In the genomic region with DNA sequence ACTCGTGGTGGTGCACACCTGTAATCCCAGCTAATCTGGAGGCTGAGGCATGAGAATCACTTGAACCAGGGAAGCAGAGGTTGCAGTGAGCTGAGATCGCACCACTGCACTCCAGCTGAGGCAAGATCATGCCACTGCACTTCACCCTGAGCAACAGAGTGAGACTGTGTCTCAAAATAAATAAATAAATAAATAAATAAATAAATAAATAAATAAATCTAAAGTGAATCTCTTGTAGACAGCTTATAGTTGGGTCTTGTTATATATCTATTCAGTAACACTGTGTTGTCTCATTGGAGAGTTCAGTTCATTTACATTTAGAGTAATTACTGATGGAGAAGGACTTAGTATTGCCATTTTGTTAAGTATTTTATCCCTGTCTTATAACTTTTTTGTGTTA, we compare ENCODE assay signal across 29 cellular contexts.
A peak's percentile ranks its signal among the peaks of the same experiment; 100 is the strongest.
DNase-seq lines count a peak whose midpoint lies in the region; ATAC-seq, FAIRE-seq and TF ChIP-seq lines count a peak whose summit lies in the region.
"Had no signal": no experiment of that assay in that cellular context is flagged by ENCODE, and none has a peak within 500 bp of the region (broad histone marks: within the 10 kb centered on the region; RNA-seq: fewer than 3 reads in every experiment).

No MANE protein-coding gene starts in this region.

- TF ChIP-seq EP300 in A549 (IDR thresholded peaks at IDR 0.05) = no peak

- no peaks in the 10 kb centered on the region for H3K36me3 ChIP-seq in HEK293 (ENCODE audit: control insufficient read depth in 2 of 2, insufficient read depth in 1 of 2, low read length in 2 of 2)
- H3K36me3 ChIP-seq: BE2C; BLaER1; BLaER1 treated with 17β-estradiol and CSF1 and Interleukin-3, amounts not matched to agents 10 nM and 100 nM had no signal

- 0% methylated on average over 2 of the region's 2 CpGs for WGBS in A549 (ENCODE audit: missing lambda C conversion rate)

- no peak for TF ChIP-seq POLR2A in A549 (IDR thresholded peaks at IDR 0.05; ENCODE audit: low read length)

- no peak for DNase-seq in A549 (ENCODE audit: low read depth in 1 of 2, low spot score in 1 of 2)
- DNase-seq: 8988T; ACHN; AML-193; BE2C; C1 segment of cervical spinal cord; Caco-2; Calu3; CD4-positive, alpha-beta memory T cell; CD4-positive, alpha-beta T cell; CD4-positive, CD25-positive, alpha-beta regulatory T cell; CD8-positive, alpha-beta memory T cell; CD8-positive, alpha-beta T cell; COR-L47; DMS 273 treated with DMSO at 0.1 percent for 48 hours; DMS153; DMS53; DMS79; DMS79 treated with DMSO at 0.1 percent for 48 hours; DND-41; EL had no signal

- H3K9me3 ChIP-seq in A549 = no peaks in the 10 kb centered on the region
- no peaks in the 10 kb centered on the region for H3K9me3 ChIP-seq in HEK293 (ENCODE audit: control insufficient read depth, insufficient read depth, low read depth, low read length)
- H3K9me3 ChIP-seq: BE2C, BLaER1, Caco-2 had no signal

- ATAC-seq in A549 = no peak
- ATAC-seq in HG03139 (IDR thresholded peaks at IDR 0.05; ENCODE audit: unreplicated experiment) = no peak
- ATAC-seq in HG02588 (IDR thresholded peaks at IDR 0.05; ENCODE audit: unreplicated experiment) = no peak
- ATAC-seq: CD8-positive, alpha-beta T cell had no signal

- H3K4me1 ChIP-seq in A549 (no peaks in the 10 kb centered on the region), HEK293 (ENCODE audit: control insufficient read depth, insufficient read depth, low read length) (no peaks in the 10 kb centered on the region)
- H3K4me1 ChIP-seq: BE2C; BLaER1; BLaER1 treated with 17β-estradiol and CSF1 and Interleukin-3, amounts not matched to agents 10 nM and 100 nM; Caco-2 had no signal

- H3K27ac ChIP-seq in A549 (no peak overlapping the region), HEK293 (ENCODE audit: extremely low read depth, low read depth, low read length) (no peak overlapping the region)
- H3K27ac ChIP-seq: 22Rv1; BLaER1; BLaER1 treated with 17β-estradiol and CSF1 and Interleukin-3, amounts not matched to agents 10 nM and 100 nM; C4-2B had no signal

- H3K4me2 ChIP-seq in A549 = no peak overlapping the region
- H3K4me2 ChIP-seq: BLaER1; BLaER1 treated with 17β-estradiol and CSF1 and Interleukin-3, amounts not matched to agents 10 nM and 100 nM had no signal

- CTCF ChIA-PET in A549 (lab: Yijun Ruan, JAX) (no interaction called here), HEK293 (lab: Yijun Ruan, JAX) (interaction anchor here (0.6 kb wide), 1 partner anchor 74 kb away, joined by 4 read pairs; no protein-coding TSS in a partner anchor)

- FAIRE-seq in A549 (lab: Jason Lieb, UNC) = no peak
- FAIRE-seq: D721Med had no signal

- no peak for TF ChIP-seq RAD21 in A549 (conservative IDR thresholded peaks at IDR 0.05 in 1 of 2, IDR thresholded peaks at IDR 0.05 in 1 of 2)

- TF ChIP-seq CTCF in A549 (IDR thresholded peaks at IDR 0.05) (no peak), HEK293 (tag by site-specific recombination; IDR thresholded peaks at IDR 0.05) (no peak)

- H3K4me3 ChIP-seq in A549 (no peak overlapping the region), HEK293 (ENCODE audit: low read depth, low read length) (no peak overlapping the region)
- H3K4me3 ChIP-seq: BLaER1; BLaER1 treated with 17β-estradiol and CSF1 and Interleukin-3, amounts not matched to agents 10 nM and 100 nM had no signal

- POLR2A ChIA-PET in A549 (lab: Yijun Ruan, JAX) = no interaction called here
- POLR2A ChIA-PET in HEK293 (lab: Yijun Ruan, JAX) = no interaction called here

TF ChIP-seq in A549, 52 proteins besides CTCF, POLR2A, EP300 and RAD21:
- TF ChIP-seq, protein P1, sequence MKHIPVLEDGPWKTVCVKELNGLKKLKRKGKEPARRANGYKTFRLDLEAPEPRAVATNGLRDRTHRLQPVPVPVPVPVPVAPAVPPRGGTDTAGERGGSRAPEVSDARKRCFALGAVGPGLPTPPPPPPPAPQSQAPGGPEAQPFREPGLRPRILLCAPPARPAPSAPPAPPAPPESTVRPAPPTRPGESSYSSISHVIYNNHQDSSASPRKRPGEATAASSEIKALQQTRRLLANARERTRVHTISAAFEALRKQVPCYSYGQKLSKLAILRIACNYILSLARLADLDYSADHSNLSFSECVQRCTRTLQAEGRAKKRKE (CRISPR knock-in tag; IDR thresholded peaks at IDR 0.05; ENCODE audit: low read depth) = no peak
- no peak for TF ChIP-seq FOSB (CRISPR knock-in tag; IDR thresholded peaks at IDR 0.05)
- TF ChIP-seq ZC3H11A (IDR thresholded peaks at IDR 0.05) = peak; percentile 48
- TF ChIP-seq HOXB5 (CRISPR knock-in tag; IDR thresholded peaks at IDR 0.05) = no peak

TF ChIP-seq in HEK293, 187 proteins besides CTCF, POLR2A, EP300 and RAD21 (continues in another document):
- TF ChIP-seq ZBTB8A (tag by site-specific recombination; IDR thresholded peaks at IDR 0.05) (peak; percentile 30; the same call in 1 of the 2 replicates), ZNF426 (tag by site-specific recombination; IDR thresholded peaks at IDR 0.05) (peak; percentile 83), ZNF266 (tag by site-specific recombination; IDR thresholded peaks at IDR 0.05; ENCODE audit: low read depth) (peak; percentile 67; the same call in 1 of the 2 replicates), GLI4 (tag by site-specific recombination; IDR thresholded peaks at IDR 0.05) (no peak), ZNF37A (tag by site-specific recombination; IDR thresholded peaks at IDR 0.05) (no peak), ZNF529 (tag by site-specific recombination; IDR thresholded peaks at IDR 0.05; ENCODE audit: insufficient replicate concordance) (peak; percentile 63), ZNF560 (tag by site-specific recombination; IDR thresholded peaks at IDR 0.05; ENCODE audit: borderline replicate concordance) (peak; percentile 62; the same call in 1 of the 2 replicates), ZNF558 (tag by site-specific recombination; IDR thresholded peaks at IDR 0.05) (0 out of 2 replicates have a peak, but pooled peaks have one; percentile 35), ZNF629 (tag by site-specific recombination; IDR thresholded peaks at IDR 0.05) (0 out of 2 replicates have a peak, but pooled peaks have one; percentile 28), ZNF585B (tag by site-specific recombination; IDR thresholded peaks at IDR 0.05) (no peak), ZNF394 (tag by site-specific recombination; IDR thresholded peaks at IDR 0.05; ENCODE audit: borderline replicate concordance) (peak; percentile 85; the same call in 1 of the 2 replicates), ZNF311 (tag by site-specific recombination; IDR thresholded peaks at IDR 0.05; ENCODE audit: borderline replicate concordance) (no peak), ZNF623 (tag by site-specific recombination; IDR thresholded peaks at IDR 0.05) (peak; percentile 54; the same call in 1 of the 2 replicates), ZNF654 (tag by site-specific recombination; IDR thresholded peaks at IDR 0.05; ENCODE audit: low read depth) (0 out of 2 replicates have a peak, but pooled peaks have one; percentile 11)
- TF ChIP-seq, protein P2, sequence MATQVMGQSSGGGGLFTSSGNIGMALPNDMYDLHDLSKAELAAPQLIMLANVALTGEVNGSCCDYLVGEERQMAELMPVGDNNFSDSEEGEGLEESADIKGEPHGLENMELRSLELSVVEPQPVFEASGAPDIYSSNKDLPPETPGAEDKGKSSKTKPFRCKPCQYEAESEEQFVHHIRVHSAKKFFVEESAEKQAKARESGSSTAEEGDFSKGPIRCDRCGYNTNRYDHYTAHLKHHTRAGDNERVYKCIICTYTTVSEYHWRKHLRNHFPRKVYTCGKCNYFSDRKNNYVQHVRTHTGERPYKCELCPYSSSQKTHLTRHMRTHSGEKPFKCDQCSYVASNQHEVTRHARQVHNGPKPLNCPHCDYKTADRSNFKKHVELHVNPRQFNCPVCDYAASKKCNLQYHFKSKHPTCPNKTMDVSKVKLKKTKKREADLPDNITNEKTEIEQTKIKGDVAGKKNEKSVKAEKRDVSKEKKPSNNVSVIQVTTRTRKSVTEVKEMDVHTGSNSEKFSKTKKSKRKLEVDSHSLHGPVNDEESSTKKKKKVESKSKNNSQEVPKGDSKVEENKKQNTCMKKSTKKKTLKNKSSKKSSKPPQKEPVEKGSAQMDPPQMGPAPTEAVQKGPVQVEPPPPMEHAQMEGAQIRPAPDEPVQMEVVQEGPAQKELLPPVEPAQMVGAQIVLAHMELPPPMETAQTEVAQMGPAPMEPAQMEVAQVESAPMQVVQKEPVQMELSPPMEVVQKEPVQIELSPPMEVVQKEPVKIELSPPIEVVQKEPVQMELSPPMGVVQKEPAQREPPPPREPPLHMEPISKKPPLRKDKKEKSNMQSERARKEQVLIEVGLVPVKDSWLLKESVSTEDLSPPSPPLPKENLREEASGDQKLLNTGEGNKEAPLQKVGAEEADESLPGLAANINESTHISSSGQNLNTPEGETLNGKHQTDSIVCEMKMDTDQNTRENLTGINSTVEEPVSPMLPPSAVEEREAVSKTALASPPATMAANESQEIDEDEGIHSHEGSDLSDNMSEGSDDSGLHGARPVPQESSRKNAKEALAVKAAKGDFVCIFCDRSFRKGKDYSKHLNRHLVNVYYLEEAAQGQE (tag by site-specific recombination; IDR thresholded peaks at IDR 0.05) = peak; percentile 56
- TF ChIP-seq, protein P3, sequence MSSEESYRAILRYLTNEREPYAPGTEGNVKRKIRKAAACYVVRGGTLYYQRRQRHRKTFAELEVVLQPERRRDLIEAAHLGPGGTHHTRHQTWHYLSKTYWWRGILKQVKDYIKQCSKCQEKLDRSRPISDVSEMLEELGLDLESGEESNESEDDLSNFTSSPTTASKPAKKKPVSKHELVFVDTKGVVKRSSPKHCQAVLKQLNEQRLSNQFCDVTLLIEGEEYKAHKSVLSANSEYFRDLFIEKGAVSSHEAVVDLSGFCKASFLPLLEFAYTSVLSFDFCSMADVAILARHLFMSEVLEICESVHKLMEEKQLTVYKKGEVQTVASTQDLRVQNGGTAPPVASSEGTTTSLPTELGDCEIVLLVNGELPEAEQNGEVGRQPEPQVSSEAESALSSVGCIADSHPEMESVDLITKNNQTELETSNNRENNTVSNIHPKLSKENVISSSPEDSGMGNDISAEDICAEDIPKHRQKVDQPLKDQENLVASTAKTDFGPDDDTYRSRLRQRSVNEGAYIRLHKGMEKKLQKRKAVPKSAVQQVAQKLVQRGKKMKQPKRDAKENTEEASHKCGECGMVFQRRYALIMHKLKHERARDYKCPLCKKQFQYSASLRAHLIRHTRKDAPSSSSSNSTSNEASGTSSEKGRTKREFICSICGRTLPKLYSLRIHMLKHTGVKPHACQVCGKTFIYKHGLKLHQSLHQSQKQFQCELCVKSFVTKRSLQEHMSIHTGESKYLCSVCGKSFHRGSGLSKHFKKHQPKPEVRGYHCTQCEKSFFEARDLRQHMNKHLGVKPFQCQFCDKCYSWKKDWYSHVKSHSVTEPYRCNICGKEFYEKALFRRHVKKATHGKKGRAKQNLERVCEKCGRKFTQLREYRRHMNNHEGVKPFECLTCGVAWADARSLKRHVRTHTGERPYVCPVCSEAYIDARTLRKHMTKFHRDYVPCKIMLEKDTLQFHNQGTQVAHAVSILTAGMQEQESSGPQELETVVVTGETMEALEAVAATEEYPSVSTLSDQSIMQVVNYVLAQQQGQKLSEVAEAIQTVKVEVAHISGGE (tag by site-specific recombination; conservative IDR thresholded peaks at IDR 0.05; ENCODE audit: low read depth) = peak; percentile 64
